22 cellular contexts compared by ENCODE assay signal in the genomic region with DNA sequence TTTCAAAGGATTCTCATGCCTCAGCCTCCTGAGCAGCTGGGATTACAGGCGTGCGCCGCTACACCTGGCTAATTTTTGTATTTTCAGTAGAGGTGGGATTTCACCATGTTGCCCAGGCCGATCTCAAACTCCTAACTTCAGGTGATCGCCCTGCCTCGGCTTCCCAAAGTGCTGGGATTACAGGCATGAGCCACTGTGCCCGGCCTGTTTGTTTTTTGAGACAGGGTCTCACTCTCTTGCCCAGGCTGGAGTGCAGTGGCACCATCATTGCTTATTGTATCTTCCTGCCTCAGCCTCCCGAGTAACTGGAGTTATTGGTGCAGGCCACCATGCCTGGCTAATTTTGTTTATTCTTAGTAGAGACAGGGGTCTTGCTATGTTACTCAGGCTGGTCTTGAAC. TPM values are rescaled to one million over a fixed set of nuclear protein-coding genes. Genes with fewer than 3 reads are reported as not detected.
DNase-seq lines count a peak whose midpoint lies in the region; ATAC-seq, FAIRE-seq and TF ChIP-seq lines count a peak whose summit lies in the region.
"Had no signal": no experiment of that assay in that cellular context is flagged by ENCODE, and none has a peak within 500 bp of the region (broad histone marks: within the 10 kb centered on the region; RNA-seq: fewer than 3 reads in every experiment).

No MANE protein-coding gene starts in this region.

- H3K4me1 Mint-ChIP-seq in activated CD4-positive, alpha-beta T cell treated with anti-CD3 and anti-CD28 coated beads, Interleukin-2, amount 10 ng/mL, durations not matched to agents 24 days and 14 days = peaks cover 55% of the 10 kb centered on the region

- FAIRE-seq in frontal cortex (lab: Jason Lieb, UNC) = no peak
- FAIRE-seq: A204.1, colon had no signal

- H3K27ac ChIP-seq in SK-N-MC (peak overlapping the region; percentile 99), suprapubic skin (peak overlapping the region; percentile 6)
- H3K27ac ChIP-seq: epithelial cell of prostate, parathyroid adenoma had no signal

- DNase-seq in activated CD4-positive, alpha-beta T cell treated with anti-CD3 and anti-CD28 coated beads, Interleukin-2, amount 10 ng/mL, durations not matched to agents 24 days and 14 days = no peak
- no peak for DNase-seq in activated CD4-positive, alpha-beta T cell treated with anti-CD3 and anti-CD28 coated beads, Interleukin-2, amount 50 U/mL, for 4 hours
- no peak for DNase-seq in SK-N-MC (ENCODE audit: low read depth, low spot score)
- DNase-seq in erythroblast (lab: John Stamatoyannopoulos, UW) = no peak
- DNase-seq in suprapubic skin (ENCODE audit: low spot score in 2 of 2) = no peak
- DNase-seq in HuH-7 (ENCODE audit: low spot score) = no peak
- DNase-seq in frontal cortex (ENCODE audit: low spot score in 2 of 2) = no peak
- DNase-seq: activated CD8-positive, alpha-beta memory T cell treated with anti-CD3 and anti-CD28 coated beads, Interleukin-2, amount 50 U/mL, for 4 hours; activated naive CD4-positive, alpha-beta T cell treated with anti-CD3 and anti-CD28 coated beads for 36 hours; C1 segment of cervical spinal cord; KG1; left ventricle myocardium superior; NCI-H1092 treated with DMSO at 0.1 percent for 48 hours; NCI-H2171; NCI-H69; SHP77 treated with DMSO at 0.1 percent for 48 hours had no signal

- no peaks in the 10 kb centered on the region for H3K9me3 Mint-ChIP-seq in activated CD4-positive, alpha-beta T cell treated with anti-CD3 and anti-CD28 coated beads, Interleukin-2, amount 10 ng/mL, durations not matched to agents 24 days and 14 days
- H3K9me3 Mint-ChIP-seq: activated naive CD4-positive, alpha-beta T cell treated with anti-CD3 and anti-CD28 coated beads for 36 hours had no signal

- 94% methylated on average over 8 of the region's 8 CpGs for WGBS in suprapubic skin

- H3K27me3 Mint-ChIP-seq in activated CD4-positive, alpha-beta T cell treated with anti-CD3 and anti-CD28 coated beads, Interleukin-2, amount 10 ng/mL, durations not matched to agents 24 days and 14 days = no peaks in the 10 kb centered on the region

- peaks cover 19% of the 10 kb centered on the region for H3K4me1 ChIP-seq in suprapubic skin

- TF ChIP-seq EP300 in suprapubic skin (IDR thresholded peaks at IDR 0.05) = no peak

- peak overlapping the region; percentile 79 for H3K27ac Mint-ChIP-seq in activated CD4-positive, alpha-beta T cell treated with anti-CD3 and anti-CD28 coated beads, Interleukin-2, amount 10 ng/mL, durations not matched to agents 24 days and 14 days
- H3K27ac Mint-ChIP-seq: activated naive CD4-positive, alpha-beta T cell treated with anti-CD3 and anti-CD28 coated beads for 36 hours had no signal

- no peak overlapping the region for H3K9ac ChIP-seq in SK-N-MC (ENCODE audit: insufficient read length)
- H3K9ac ChIP-seq: parathyroid adenoma had no signal

- TF ChIP-seq CTCF in suprapubic skin (IDR thresholded peaks at IDR 0.05) = no peak

- H3K36me3 ChIP-seq in SK-N-MC (ENCODE audit: insufficient read depth, low read length) (peaks cover 60% of the 10 kb centered on the region), suprapubic skin (peaks cover 16% of the 10 kb centered on the region)

- no peaks in the 10 kb centered on the region for H3K27me3 ChIP-seq in suprapubic skin
- H3K27me3 ChIP-seq: gastroesophageal sphincter had no signal

- H3K9me3 ChIP-seq in SK-N-MC (ENCODE audit: low read depth, low read length) = no peaks in the 10 kb centered on the region
- no peaks in the 10 kb centered on the region for H3K9me3 ChIP-seq in suprapubic skin
- H3K9me3 ChIP-seq: gastroesophageal sphincter had no signal

- H3K4me3 Mint-ChIP-seq in activated CD4-positive, alpha-beta T cell treated with anti-CD3 and anti-CD28 coated beads, Interleukin-2, amount 10 ng/mL, durations not matched to agents 24 days and 14 days = peak overlapping the region; percentile 21
- H3K4me3 Mint-ChIP-seq: activated naive CD4-positive, alpha-beta T cell treated with anti-CD3 and anti-CD28 coated beads for 36 hours had no signal

- intact Hi-C loops in activated CD4-positive, alpha-beta T cell treated with anti-CD3 and anti-CD28 coated beads, Interleukin-2, amount 10 ng/mL, durations not matched to agents 24 days and 14 days (cut with micrococcal nuclease) = no loop called here

- H3K4me3 ChIP-seq in SK-N-MC = no peak overlapping the region
- no peak overlapping the region for H3K4me3 ChIP-seq in suprapubic skin
- H3K4me3 ChIP-seq: gastroesophageal sphincter had no signal

- TF ChIP-seq POLR2A in erythroblast (IDR thresholded peaks at IDR 0.05; ENCODE audit: low read length) = peak; percentile 23
- no peak for TF ChIP-seq POLR2A in suprapubic skin (IDR thresholded peaks at IDR 0.05)

- no peak for ATAC-seq in GM21529 (IDR thresholded peaks at IDR 0.05; ENCODE audit: unreplicated experiment)
- ATAC-seq: gastroesophageal sphincter, left ventricle myocardium superior had no signal

- peaks cover 44% of the 10 kb centered on the region for H3K36me3 Mint-ChIP-seq in activated CD4-positive, alpha-beta T cell treated with anti-CD3 and anti-CD28 coated beads, Interleukin-2, amount 10 ng/mL, durations not matched to agents 24 days and 14 days (ENCODE audit: low read depth)

RNA-seq across cellular contexts. Expression of gene FADS2, which starts 8.1 kb away (rescaled TPM):
- 278 and 283 TPM in 2 replicates for total RNA-seq in activated CD4-positive, alpha-beta T cell treated with anti-CD3 and anti-CD28 coated beads, Interleukin-2, amount 10 ng/mL, durations not matched to agents 24 days and 14 days
- total RNA-seq in suprapubic skin (100 to 1,000 TPM; 130 to 455 (median 327) TPM), frontal cortex (121 TPM)

RNA-seq across cellular contexts. Expression of gene FADS1, which starts 19.4 kb away (rescaled TPM):
- total RNA-seq in activated CD4-positive, alpha-beta T cell treated with anti-CD3 and anti-CD28 coated beads, Interleukin-2, amount 10 ng/mL, durations not matched to agents 24 days and 14 days = 92.5 and 94.7 TPM in 2 replicates
- total RNA-seq in suprapubic skin = 10 to 100 TPM; 16.4 to 69.6 (median 46.6) TPM
- total RNA-seq in frontal cortex = 81.9 TPM

RNA-seq across cellular contexts. Expression of gene FEN1, which starts 43.5 kb away (rescaled TPM):
- total RNA-seq in activated CD4-positive, alpha-beta T cell treated with anti-CD3 and anti-CD28 coated beads, Interleukin-2, amount 10 ng/mL, durations not matched to agents 24 days and 14 days = 144 and 152 TPM in 2 replicates
- total RNA-seq in suprapubic skin (10 to 100 TPM in 2 of 4 donors, 1 to 10 TPM in 2; 6.9 to 14.0 (median 9.2) TPM), frontal cortex (15.9 TPM)

RNA-seq across cellular contexts. Expression of gene TMEM258, which starts 43.8 kb away (rescaled TPM):
- 179 and 187 TPM in 2 replicates for total RNA-seq in activated CD4-positive, alpha-beta T cell treated with anti-CD3 and anti-CD28 coated beads, Interleukin-2, amount 10 ng/mL, durations not matched to agents 24 days and 14 days
- total RNA-seq in suprapubic skin (10 to 100 TPM; 29.7 to 44.8 (median 35.9) TPM), frontal cortex (62.4 TPM)

RNA-seq across cellular contexts. Expression of gene FADS3, which starts 55.2 kb away (rescaled TPM):
- 13.5 and 15.6 TPM in 2 replicates for total RNA-seq in activated CD4-positive, alpha-beta T cell treated with anti-CD3 and anti-CD28 coated beads, Interleukin-2, amount 10 ng/mL, durations not matched to agents 24 days and 14 days
- total RNA-seq in suprapubic skin (10 to 100 TPM; 12.7 to 24.7 (median 17.9) TPM), frontal cortex (35.5 TPM)
